ENCODE assay signal across 21 cellular contexts in genomic region chr14:65132855-65133254, GRCh38. TPM values are rescaled to one million over a fixed set of nuclear protein-coding genes. Genes with fewer than 3 reads are reported as not detected.
DNase-seq lines count a peak whose midpoint lies in the region; ATAC-seq, FAIRE-seq and TF ChIP-seq lines count a peak whose summit lies in the region.
"Had no signal": no experiment of that assay in that cellular context is flagged by ENCODE, and none has a peak within 500 bp of the region (broad histone marks: within the 10 kb centered on the region; RNA-seq: fewer than 3 reads in every experiment).

No MANE protein-coding gene starts in this region.

- intact Hi-C loops in HepG2 (cut with micrococcal nuclease; ENCODE audit: unreplicated experiment), result no loop called here
- intact Hi-C loops in right lobe of liver (cut with DNase I), result no loop called here

- 7% methylated on average over 8 of the region's 8 CpGs for WGBS in HepG2 (ENCODE audit: low lambda C conversion rate)
- 100% methylated on average over 3 of the region's 8 CpGs for WGBS in right lobe of liver (ENCODE audit: insufficient coverage, low coverage, low lambda C conversion rate, missing lambda C conversion rate)
- WGBS in hepatocyte (ENCODE audit: low lambda C conversion rate, missing lambda C conversion rate), result 81% methylated on average over 8 of the region's 8 CpGs
- 28 to 73% (median 54%) methylated on average over 8 of the region's 8 CpGs for WGBS in small intestine, 3 donors

- no peaks in the 10 kb centered on the region for H3K27me3 ChIP-seq in HepG2 (ENCODE audit: control insufficient read depth in 1 of 2, insufficient read depth in 2 of 2, low read length in 2 of 2)
- H3K27me3 ChIP-seq in right lobe of liver, result no peaks in the 10 kb centered on the region
- no peaks in the 10 kb centered on the region for H3K27me3 ChIP-seq in hepatocyte
- no peaks in the 10 kb centered on the region for H3K27me3 ChIP-seq in small intestine (ENCODE audit: control insufficient read depth in 2 of 2, insufficient read depth in 2 of 2, low read length in 2 of 2)

- in situ Hi-C loops in HepG2 (cut with HindIII; ENCODE audit: extremely low pct_ligation_motif_present, low pct_unique_long_range_greater_than_20kb), result no loop called here

- FAIRE-seq in HepG2 (lab: Jason Lieb, UNC) (no peak), small intestine (lab: Jason Lieb, UNC) (no peak)
- FAIRE-seq: A549, GM12892, GM18507, H54 had no signal

- H3K4me1 ChIP-seq in HepG2 (ENCODE audit: insufficient read depth, low read length) (peaks cover 29% of the 10 kb centered on the region), right lobe of liver (no peaks in the 10 kb centered on the region), hepatocyte (ENCODE audit: insufficient read depth) (no peaks in the 10 kb centered on the region), small intestine (ENCODE audit: control insufficient read depth in 2 of 2, insufficient read depth in 1 of 2, low read depth in 1 of 2, low read length in 1 of 2) (no peaks in the 10 kb centered on the region)
- H3K4me1 ChIP-seq: A549 had no signal

- no peaks in the 10 kb centered on the region for H3K9me2 ChIP-seq in hepatocyte (replicated peaks; ENCODE audit: insufficient read depth)

- no peak overlapping the region for H3K27ac ChIP-seq in HepG2 (ENCODE audit: extremely low read length, insufficient read depth, low read length)
- no peak overlapping the region for H3K27ac ChIP-seq in right lobe of liver
- H3K27ac ChIP-seq in hepatocyte, result peak overlapping the region; percentile 83
- H3K27ac ChIP-seq in small intestine (ENCODE audit: low read depth in 1 of 2, low read length in 1 of 2), result no peak overlapping the region
- H3K27ac ChIP-seq: 22Rv1, A549, C4-2B, HL-60 had no signal

- no peaks in the 10 kb centered on the region for H4K20me1 ChIP-seq in HepG2 (ENCODE audit: insufficient read depth, low read length)
- H4K20me1 ChIP-seq in hepatocyte (ENCODE audit: insufficient read depth, poor library complexity, severe bottlenecking), result no peaks in the 10 kb centered on the region

- DNase-seq in HepG2 (ENCODE audit: low spot score), result peak; percentile 82
- no peak for DNase-seq in right lobe of liver
- peak; percentile 49 for DNase-seq in hepatocyte (ENCODE audit: low spot score)
- peak; percentile 88 for DNase-seq in small intestine
- no peak for DNase-seq in HUDEP-2 (lab: John Stamatoyannopoulos, UW; ENCODE audit: unreplicated experiment in 76 of 76)
- DNase-seq in amniotic stem cell (lab: John Stamatoyannopoulos, UW), result no peak
- DNase-seq: AML-193; CD4-positive, alpha-beta T cell; DMS153; DMS79; GDM1; HCEC 1CT had no signal

- CTCF ChIA-PET in HepG2 (lab: Yijun Ruan, JAX; ENCODE audit: low intra/inter-chr PET ratio, low total read pairs), result no interaction called here

- POLR2A ChIA-PET in HepG2 (lab: Yijun Ruan, JAX), result interaction anchor here (0.7 kb wide), 1 partner anchor 26 kb away, joined by 3 read pairs; no protein-coding TSS in a partner anchor

- H2AFZ ChIP-seq in HepG2 (ENCODE audit: low read length) (no peak overlapping the region), hepatocyte (no peak overlapping the region)
- H2AFZ ChIP-seq: GM23338 had no signal

- H3K9me3 ChIP-seq in HepG2 (ENCODE audit: low read length) (no peaks in the 10 kb centered on the region), right lobe of liver (no peaks in the 10 kb centered on the region), hepatocyte (ENCODE audit: low read depth) (no peaks in the 10 kb centered on the region), small intestine (ENCODE audit: control insufficient read depth, low read depth) (no peaks in the 10 kb centered on the region)
- H3K9me3 ChIP-seq: A549 had no signal

- H3K4me2 ChIP-seq in HepG2 (ENCODE audit: low read depth, low read length) (no peak overlapping the region), hepatocyte (no peak overlapping the region)
- H3K4me2 ChIP-seq: A549, GM23338 had no signal

- H3K36me3 ChIP-seq in HepG2 (replicated peaks in 1 of 2; ENCODE audit: control insufficient read depth in 1 of 2, insufficient read depth in 2 of 2, low read length in 2 of 2) (no peaks in the 10 kb centered on the region), right lobe of liver (no peaks in the 10 kb centered on the region), hepatocyte (replicated peaks; ENCODE audit: insufficient read depth, low read depth) (no peaks in the 10 kb centered on the region), small intestine (ENCODE audit: control insufficient read depth in 2 of 2, insufficient read depth in 2 of 2, low read length in 2 of 2) (no peaks in the 10 kb centered on the region)

- no peak for TF ChIP-seq EP300 in HepG2 (IDR thresholded peaks at IDR 0.05; ENCODE audit: low read depth in 2 of 2, low read length in 2 of 2)
- TF ChIP-seq EP300 in HepG2 (CRISPR knock-in tag; IDR thresholded peaks at IDR 0.05; ENCODE audit: borderline replicate concordance), result no peak; the same call in 1 of the 2 replicates

- TF ChIP-seq RAD21 in HepG2 (CRISPR knock-in tag; IDR thresholded peaks at IDR 0.05), result no peak

- TF ChIP-seq CTCF in HepG2 (CRISPR knock-in tag; IDR thresholded peaks at IDR 0.05) (no peak), right lobe of liver (IDR thresholded peaks at IDR 0.05) (no peak), hepatocyte (IDR thresholded peaks at IDR 0.05; ENCODE audit: poor library complexity) (no peak)

- no peak overlapping the region for H3K9ac ChIP-seq in HepG2 (ENCODE audit: insufficient read depth, low read depth, low read length)

- H3K4me3 ChIP-seq in HepG2 (replicated peaks in 1 of 3; ENCODE audit: insufficient read depth in 1 of 3, low read depth in 2 of 3, low read length in 3 of 3) (no peak overlapping the region), right lobe of liver (no peak overlapping the region), hepatocyte (no peak overlapping the region), small intestine (ENCODE audit: low read depth in 1 of 2, low read length in 2 of 2) (no peak overlapping the region)
- H3K4me3 ChIP-seq: A549, GM23338 had no signal

- ATAC-seq in HepG2 (peak; percentile 74), right lobe of liver (no peak), HG03571 (IDR thresholded peaks at IDR 0.05; ENCODE audit: unreplicated experiment) (no peak)
- ATAC-seq: A549, GM23338 had no signal

- H3K79me2 ChIP-seq in HepG2 (ENCODE audit: insufficient read depth, low read length), result no peaks in the 10 kb centered on the region
- no peaks in the 10 kb centered on the region for H3K79me2 ChIP-seq in hepatocyte

- no TSS peak for BruUV-seq in HepG2 (replicated peaks; lab: Mats Ljungman, UMichigan)

- TF ChIP-seq POLR2A in HepG2 (IDR thresholded peaks at IDR 0.05; ENCODE audit: insufficient read depth in 1 of 2, low read depth in 2 of 2, low read length in 2 of 2) (no peak), right lobe of liver (IDR thresholded peaks at IDR 0.05) (no peak)

TF ChIP-seq in HepG2, 621 proteins besides CTCF, POLR2A, EP300 and RAD21 (continues in another document):
- peak; percentile 40; the same call in 1 of the 2 replicates for TF ChIP-seq HDAC2 (CRISPR knock-in tag; IDR thresholded peaks at IDR 0.05)
- TF ChIP-seq YEATS2 (CRISPR knock-in tag; IDR thresholded peaks at IDR 0.05; ENCODE audit: borderline replicate concordance), result no peak
- TF ChIP-seq ZNF362 (CRISPR knock-in tag; IDR thresholded peaks at IDR 0.05; ENCODE audit: borderline replicate concordance), result no peak
- TF ChIP-seq ZNF329 (CRISPR knock-in tag; IDR thresholded peaks at IDR 0.05; ENCODE audit: low read depth), result no peak
- peak; percentile 41 for TF ChIP-seq SAP130 (CRISPR knock-in tag; IDR thresholded peaks at IDR 0.05; ENCODE audit: low read depth)

RNA-seq across cellular contexts. Expression of gene MAX, which starts 30.5 kb away (rescaled TPM):
- total RNA-seq in HepG2 (2016; rRNA removed; fragmentation: Illumina TruSeq; extraction: Trizol) (28.5 and 29.4 TPM in 2 replicates), right lobe of liver (10 to 100 TPM; 15.7 to 38.0 (median 31.7) TPM), hepatocyte (53.5 and 54.3 TPM in 2 replicates)
- total RNA-seq in HepG2 (2016; cell fraction: cytosol; rRNA removed; fragmentation: Illumina TruSeq; extraction: Trizol; ENCODE audit: low read depth), result 14.4 and 14.7 TPM in 2 replicates
- total RNA-seq in HepG2 (2016; cell fraction: insoluble cytoplasmic fraction; rRNA removed; fragmentation: Illumina TruSeq; extraction: Trizol), result 27.4 and 32.7 TPM in 2 replicates
- total RNA-seq in HepG2 (2016; cell fraction: membrane; rRNA removed; fragmentation: Illumina TruSeq; extraction: Trizol), result 28.0 and 28.2 TPM in 2 replicates
- 18.9 and 21.1 TPM in 2 replicates for total RNA-seq in HepG2 (2016; cell fraction: nucleus; rRNA removed; fragmentation: Illumina TruSeq; extraction: Trizol)
- polyA plus RNA-seq in HepG2 (2011; rRNA removed) (29.3 and 30.7 TPM in 2 replicates), hepatocyte (70.5 and 86.5 TPM in 2 replicates), small intestine (10 to 100 TPM; 42.9 to 77.3 (median 64.6) TPM)
- 42.3 and 42.6 TPM in 2 replicates for polyA plus RNA-seq in HepG2 (2011; cell fraction: cytosol; rRNA removed)
- 37.6 and 47.3 TPM in 2 replicates for polyA plus RNA-seq in HepG2 (2011; cell fraction: nucleus; rRNA removed)
- polyA plus RNA-seq in HepG2 (2012), result 20.1 and 23.7 TPM in 2 replicates
- polyA plus RNA-seq in HepG2 (2016; cell fraction: cytosol; fragmentation: Illumina TruSeq; extraction: Trizol; ENCODE audit: low read depth), result 6.6 and 9.3 TPM in 2 replicates
- polyA plus RNA-seq in HepG2 (2016; cell fraction: insoluble cytoplasmic fraction; fragmentation: Illumina TruSeq; extraction: Trizol; ENCODE audit: low read depth), result 36.1 and 44.7 TPM in 2 replicates
- 18.6 and 20.1 TPM in 2 replicates for polyA plus RNA-seq in HepG2 (2016; cell fraction: membrane; fragmentation: Illumina TruSeq; extraction: Trizol; ENCODE audit: low read depth)
- polyA plus RNA-seq in HepG2 (2016; cell fraction: nucleus; fragmentation: Illumina TruSeq; extraction: Trizol; ENCODE audit: insufficient read depth, low read depth), result 26.0 and 26.1 TPM in 2 replicates
- polyA minus RNA-seq in HepG2 (2011; rRNA and poly(A)+ RNA removed; ENCODE audit: low replicate concordance), result 43.9 and 54.5 TPM in 2 replicates
- polyA minus RNA-seq in HepG2 (2011; cell fraction: cytosol; rRNA and poly(A)+ RNA removed), result 12.6 and 17.5 TPM in 2 replicates
- 53.7 and 63.0 TPM in 2 replicates for polyA minus RNA-seq in HepG2 (2011; cell fraction: nucleus; rRNA and poly(A)+ RNA removed)

Comparison
In these comparisons a context has a peak if more than half of its experiments do, and no peak if none do; other contexts are left out.
1. DNase-seq: peak in HepG2 (single experiment), hepatocyte (single experiment) and small intestine (single experiment); none in right lobe of liver (0 of 3), HUDEP-2 (0 of 76) and amniotic stem cell (single experiment).